ENCODE assay signal across 8 cellular contexts in genomic region chr18:26813043-26813442, GRCh38. TPM values are rescaled to one million over a fixed set of nuclear protein-coding genes. Genes with fewer than 3 reads are reported as not detected.
DNase-seq lines count a peak whose midpoint lies in the region; TF ChIP-seq lines count a peak whose summit lies in the region.

No MANE protein-coding gene starts in this region.

- no peaks in the 10 kb centered on the region for H3K4me1 ChIP-seq in GM23248 (ENCODE audit: insufficient read depth)

- H3K27me3 ChIP-seq in GM23248 (replicated peaks; ENCODE audit: insufficient read depth) = no peaks in the 10 kb centered on the region

- in situ Hi-C loops in GM23248 (cut with MboI) = no loop called here

- no peak overlapping the region for H3K9ac ChIP-seq in GM23248

- intact Hi-C loops in activated T-helper 1 cell treated with anti-CD3 and anti-CD28 coated beads, Interleukin-12 subunit alpha, Interleukin-12 subunit beta, Interleukin-2, Interleukin-4 antibody, amounts not matched to agents 30 ng/mL and 10 ng/mL and 1 ng/mL, durations not matched to agents 14 hours and 24 hours and 36 hours (cut with micrococcal nuclease) = no loop called here

- no peaks in the 10 kb centered on the region for H3K36me3 Mint-ChIP-seq in osteocyte (ENCODE audit: unreplicated experiment)
- H3K36me3 Mint-ChIP-seq in activated T-helper 1 cell treated with anti-CD3 and anti-CD28 coated beads, Interleukin-12 subunit alpha, Interleukin-12 subunit beta, Interleukin-2, Interleukin-4 antibody, amounts not matched to agents 30 ng/mL and 10 ng/mL and 1 ng/mL, durations not matched to agents 14 hours and 24 hours and 36 hours (ENCODE audit: low read depth) = no peaks in the 10 kb centered on the region

- H3K79me2 ChIP-seq in GM23248 (ENCODE audit: insufficient read depth) = no peaks in the 10 kb centered on the region

- peaks cover 9% of the 10 kb centered on the region for H3K9me3 Mint-ChIP-seq in osteocyte (ENCODE audit: unreplicated experiment)
- peaks cover 9% of the 10 kb centered on the region for H3K9me3 Mint-ChIP-seq in activated T-helper 1 cell treated with anti-CD3 and anti-CD28 coated beads, Interleukin-12 subunit alpha, Interleukin-12 subunit beta, Interleukin-2, Interleukin-4 antibody, amounts not matched to agents 30 ng/mL and 10 ng/mL and 1 ng/mL, durations not matched to agents 14 hours and 24 hours and 36 hours

- no peak overlapping the region for H3K4me2 ChIP-seq in GM23248 (ENCODE audit: unreplicated experiment)

- peaks cover 18% of the 10 kb centered on the region for H3K27me3 Mint-ChIP-seq in osteocyte (ENCODE audit: unreplicated experiment)
- H3K27me3 Mint-ChIP-seq in activated T-helper 1 cell treated with anti-CD3 and anti-CD28 coated beads, Interleukin-12 subunit alpha, Interleukin-12 subunit beta, Interleukin-2, Interleukin-4 antibody, amounts not matched to agents 30 ng/mL and 10 ng/mL and 1 ng/mL, durations not matched to agents 14 hours and 24 hours and 36 hours (ENCODE audit: insufficient read depth) = no peaks in the 10 kb centered on the region

- H3K27ac Mint-ChIP-seq in osteocyte (ENCODE audit: unreplicated experiment) = no peak overlapping the region
- H3K27ac Mint-ChIP-seq in activated T-helper 1 cell treated with anti-CD3 and anti-CD28 coated beads, Interleukin-12 subunit alpha, Interleukin-12 subunit beta, Interleukin-2, Interleukin-4 antibody, amounts not matched to agents 30 ng/mL and 10 ng/mL and 1 ng/mL, durations not matched to agents 14 hours and 24 hours and 36 hours = no peak overlapping the region

- no peaks in the 10 kb centered on the region for H3F3A ChIP-seq in GM23248 (ENCODE audit: insufficient read depth)

- no peak overlapping the region for H2AFZ ChIP-seq in GM23248

- no peaks in the 10 kb centered on the region for H3K9me2 ChIP-seq in GM23248 (ENCODE audit: insufficient read depth)

- no peak overlapping the region for H3K4me3 ChIP-seq in GM23248

- H3K27ac ChIP-seq in GM23248 = no peak overlapping the region
- H3K27ac ChIP-seq in epithelial cell of prostate = no peak overlapping the region

- no peaks in the 10 kb centered on the region for H4K20me1 ChIP-seq in GM23248 (ENCODE audit: insufficient read depth)

- 0 to 14% methylated on average over 1 of the region's 1 CpG for WGBS in GM23248 (ENCODE audit: low coverage in 1 of 2, low lambda C conversion rate in 2 of 2, missing lambda C conversion rate in 2 of 2), 2 experiments

- H3K4me1 Mint-ChIP-seq in osteocyte (ENCODE audit: unreplicated experiment) = no peaks in the 10 kb centered on the region
- H3K4me1 Mint-ChIP-seq in activated T-helper 1 cell treated with anti-CD3 and anti-CD28 coated beads, Interleukin-12 subunit alpha, Interleukin-12 subunit beta, Interleukin-2, Interleukin-4 antibody, amounts not matched to agents 30 ng/mL and 10 ng/mL and 1 ng/mL, durations not matched to agents 14 hours and 24 hours and 36 hours (ENCODE audit: low read depth) = no peaks in the 10 kb centered on the region

- H3K4me3 Mint-ChIP-seq in osteocyte (ENCODE audit: unreplicated experiment) = no peak overlapping the region
- no peak overlapping the region for H3K4me3 Mint-ChIP-seq in activated T-helper 1 cell treated with anti-CD3 and anti-CD28 coated beads, Interleukin-12 subunit alpha, Interleukin-12 subunit beta, Interleukin-2, Interleukin-4 antibody, amounts not matched to agents 30 ng/mL and 10 ng/mL and 1 ng/mL, durations not matched to agents 14 hours and 24 hours and 36 hours

- H3K9me3 ChIP-seq in GM23248 (ENCODE audit: low read depth) = no peaks in the 10 kb centered on the region

- peak; percentile 60 for DNase-seq in DMS153 (lab: John Stamatoyannopoulos, UW)
- peak; percentile 6 for DNase-seq in GM23248
- DNase-seq in NCI-H526 (lab: John Stamatoyannopoulos, UW) = peak; percentile 50 to 65
- peak; percentile 26 for DNase-seq in epithelial cell of prostate (ENCODE audit: low read depth, low spot score)
- DNase-seq in osteocyte (ENCODE audit: extremely low spot score, unreplicated experiment) = no peak
- DNase-seq in activated T-helper 1 cell treated with anti-CD3 and anti-CD28 coated beads, Interleukin-12 subunit alpha, Interleukin-12 subunit beta, Interleukin-2, Interleukin-4 antibody, amounts not matched to agents 30 ng/mL and 10 ng/mL and 1 ng/mL, durations not matched to agents 14 hours and 24 hours and 36 hours (ENCODE audit: low spot score) = no peak
- DNase-seq in activated CD8-positive, alpha-beta memory T cell treated with anti-CD3 and anti-CD28 coated beads, Interleukin-2, amount 50 U/mL, for 48 hours = no peak
- DNase-seq in putamen (ENCODE audit: low spot score) = no peak

- peak; percentile 53 for TF ChIP-seq CTCF in osteocyte (IDR thresholded peaks at IDR 0.05)

- no peaks in the 10 kb centered on the region for H3K36me3 ChIP-seq in GM23248 (ENCODE audit: low read depth)

RNA-seq across cellular contexts. Expression of gene AQP4, which starts 52.5 kb away (rescaled TPM):
- not detected in 2 replicates for total RNA-seq in GM23248 (2014; rRNA removed; shearing (Covaris generic))
- polyA plus RNA-seq in GM23248 (2016; fragmentation: Nextera tagmentation; extraction: Ambion mirVana) = not detected in 2 replicates
- total RNA-seq in osteocyte = not detected in 2 replicates
- total RNA-seq in activated T-helper 1 cell treated with anti-CD3 and anti-CD28 coated beads, Interleukin-12 subunit alpha, Interleukin-12 subunit beta, Interleukin-2, Interleukin-4 antibody, amounts not matched to agents 30 ng/mL and 10 ng/mL and 1 ng/mL, durations not matched to agents 14 hours and 24 hours and 36 hours = not detected in 2 replicates

Comparison
In these comparisons a context has a peak if more than half of its experiments do, and no peak if none do; other contexts are left out.
1. DNase-seq: peak in DMS153 (single experiment), GM23248 (single experiment), NCI-H526 (2 of 2) and epithelial cell of prostate (single experiment); none in osteocyte (single experiment), activated T-helper 1 cell treated with anti-CD3 and anti-CD28 coated beads, Interleukin-12 subunit alpha, Interleukin-12 subunit beta, Interleukin-2, Interleukin-4 antibody, amounts not matched to agents 30 ng/mL and 10 ng/mL and 1 ng/mL, durations not matched to agents 14 hours and 24 hours and 36 hours (single experiment), activated CD8-positive, alpha-beta memory T cell treated with anti-CD3 and anti-CD28 coated beads, Interleukin-2, amount 50 U/mL, for 48 hours (single experiment) and putamen (single experiment).